In genomic region chr12:52346596-52346995, GRCh38 we compare ENCODE assay signal across 1 cellular context.
TF ChIP-seq lines count a peak whose summit lies in the region.

No MANE protein-coding gene starts in this region.

TF ChIP-seq in WTC11, 78 proteins besides CTCF, POLR2A, EP300 and RAD21 (continued from another document):
- TF ChIP-seq ZNF532 (CRISPR knock-in tag; IDR thresholded peaks at IDR 0.05; ENCODE audit: borderline replicate concordance) = no peak
- no peak for TF ChIP-seq AR (CRISPR knock-in tag; IDR thresholded peaks at IDR 0.05)
- TF ChIP-seq ZNF512 (CRISPR knock-in tag; IDR thresholded peaks at IDR 0.05; ENCODE audit: borderline replicate concordance) = no peak
- no peak for TF ChIP-seq ZNF423 (CRISPR knock-in tag; IDR thresholded peaks at IDR 0.05)
- TF ChIP-seq ZNF317 (CRISPR knock-in tag; IDR thresholded peaks at IDR 0.05; ENCODE audit: borderline replicate concordance, low read depth) = no peak
- TF ChIP-seq ARID4B (CRISPR knock-in tag; IDR thresholded peaks at IDR 0.05; ENCODE audit: borderline replicate concordance) = no peak
- no peak for TF ChIP-seq ZNF232 (CRISPR knock-in tag; IDR thresholded peaks at IDR 0.05)
